9 cellular contexts compared by ENCODE assay signal in the genomic region with DNA sequence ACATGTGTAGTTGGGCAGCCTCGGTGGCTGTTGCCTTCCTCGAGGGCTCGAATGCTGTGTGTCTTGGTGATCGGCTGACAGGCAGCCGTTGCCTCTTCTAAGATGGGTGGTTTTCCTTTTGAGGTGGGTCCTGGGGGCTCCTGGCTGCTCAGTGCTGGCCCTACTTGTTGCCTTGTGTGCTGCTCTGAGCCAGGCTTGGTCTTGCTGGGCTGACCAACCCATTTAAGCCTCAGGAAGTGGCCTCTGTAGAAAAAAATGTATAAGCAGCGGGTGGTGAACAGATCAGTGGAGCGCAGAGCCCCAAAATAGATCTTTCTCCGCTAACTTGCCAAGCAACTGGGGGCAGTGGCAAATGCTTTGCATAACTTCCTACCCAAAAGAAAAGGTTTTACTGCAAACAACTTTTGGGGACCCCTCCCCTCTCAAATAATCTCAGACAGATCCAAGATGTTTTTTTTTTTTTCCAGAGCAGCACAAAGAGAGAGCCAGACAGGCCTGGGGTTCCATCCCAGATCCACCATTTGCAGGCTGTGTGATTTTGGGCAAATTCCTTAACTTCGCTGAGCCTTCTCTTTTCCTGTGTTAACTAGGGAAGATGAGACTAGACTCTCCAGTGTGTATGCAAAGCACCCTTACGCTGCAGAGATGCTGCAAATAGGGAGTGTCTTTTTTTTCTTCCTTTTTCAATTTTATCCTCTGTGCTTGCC.
A peak's percentile ranks its signal among the peaks of the same experiment; 100 is the strongest.
DNase-seq lines count a peak whose midpoint lies in the region; ATAC-seq and TF ChIP-seq lines count a peak whose summit lies in the region.
"Had no signal": no experiment of that assay in that cellular context is flagged by ENCODE, and none has a peak within 500 bp of the region (broad histone marks: within the 10 kb centered on the region; RNA-seq: fewer than 3 reads in every experiment).

No MANE protein-coding gene starts in this region.

- DNase-seq in choroid plexus epithelial cell (ENCODE audit: low read depth) = peak; percentile 64
- no peak for DNase-seq in activated naive CD4-positive, alpha-beta T cell (lab: John Stamatoyannopoulos, UW)
- no peak for DNase-seq in CD1c-positive myeloid dendritic cell (ENCODE audit: extremely low spot score)
- no peak for DNase-seq in epidermal melanocyte (ENCODE audit: insufficient read length, low spot score)
- no peak for DNase-seq in NCI-H187 treated with DMSO at 0.1 percent for 48 hours (lab: John Stamatoyannopoulos, UW)
- DNase-seq: NCI-H2171 had no signal

- ATAC-seq in GM19452 (IDR thresholded peaks at IDR 0.05; ENCODE audit: unreplicated experiment) = peak; percentile 41
- ATAC-seq in HG03175 (IDR thresholded peaks at IDR 0.05; ENCODE audit: unreplicated experiment) = peak; percentile 51

- H3K4me3 ChIP-seq in GM08714 (ENCODE audit: low read length) (peak overlapping the region; percentile 80; the same call in 1 of the 2 replicates), choroid plexus epithelial cell (ENCODE audit: low read depth, low read length) (no peak overlapping the region)

- no peak for TF ChIP-seq CTCF in choroid plexus epithelial cell (conservative IDR thresholded peaks at IDR 0.05; ENCODE audit: low read depth, low read length)
